34 cellular contexts compared by ENCODE assay signal in the genomic region with DNA sequence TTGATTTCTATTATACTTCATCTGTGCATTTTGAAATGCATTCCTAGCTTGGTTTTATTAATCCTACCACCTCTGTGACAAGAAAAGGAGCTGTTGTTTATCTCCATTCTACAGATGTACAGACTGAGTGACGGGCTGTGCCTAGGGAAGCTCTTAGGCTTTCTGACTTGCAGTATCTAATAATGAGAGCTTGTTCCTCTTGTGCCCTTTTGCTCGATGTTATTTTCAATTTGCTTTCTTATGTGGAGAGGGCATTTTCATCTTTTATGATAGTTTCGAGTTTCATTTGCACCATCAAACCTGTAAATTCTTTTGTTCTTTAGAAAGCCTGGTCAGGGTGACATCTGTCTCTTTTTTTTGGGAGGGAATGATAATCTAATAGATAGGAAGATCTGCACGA.
"Had no signal": no experiment of that assay in that cellular context is flagged by ENCODE, and none has a peak within 500 bp of the region (broad histone marks: within the 10 kb centered on the region; RNA-seq: fewer than 3 reads in every experiment).

No MANE protein-coding gene starts in this region.

- H3K27ac ChIP-seq: adrenal gland, body of pancreas, brain microvascular endothelial cell, breast epithelium, VCaP had no signal

- H3K4me3 ChIP-seq: adrenal gland, body of pancreas, breast epithelium had no signal

- H3K27me3 ChIP-seq: adrenal gland, body of pancreas, brain microvascular endothelial cell, breast epithelium had no signal

- H3K27me3 Mint-ChIP-seq: activated CD4-positive, alpha-beta T cell treated with anti-CD3 and anti-CD28 coated beads, Interleukin-2, amount 10 ng/mL, durations not matched to agents 24 days and 14 days had no signal

- H3K4me1 ChIP-seq: adrenal gland, body of pancreas, breast epithelium had no signal

- H3K36me3 Mint-ChIP-seq: activated CD4-positive, alpha-beta memory T cell treated with anti-CD3 and anti-CD28 coated beads for 36 hours; activated naive CD4-positive, alpha-beta T cell treated with anti-CD3 and anti-CD28 coated beads, Interleukin-2, amount 50 U/mL, for 72 hours; activated naive CD8-positive, alpha-beta T cell treated with anti-CD3 and anti-CD28 coated beads for 36 hours had no signal

- H3K9me3 Mint-ChIP-seq: activated B cell treated with CpG ODN at 0.5 μM for 24 hours; activated CD4-positive, alpha-beta memory T cell treated with anti-CD3 and anti-CD28 coated beads for 36 hours; activated CD4-positive, alpha-beta T cell treated with anti-CD3 and anti-CD28 coated beads, Interleukin-2, amount 10 ng/mL, durations not matched to agents 24 days and 14 days; activated CD8-positive, alpha-beta T cell treated with anti-CD3 and anti-CD28 coated beads for 36 hours; activated naive CD4-positive, alpha-beta T cell treated with anti-CD3 and anti-CD28 coated beads for 36 hours; activated naive CD4-positive, alpha-beta T cell treated with anti-CD3 and anti-CD28 coated beads, Interleukin-2, amount 50 U/mL, for 72 hours; activated naive CD8-positive, alpha-beta T cell treated with anti-CD3 and anti-CD28 coated beads for 36 hours; activated T-cell treated with anti-CD3 and anti-CD28 coated beads, Interleukin-2, amount 50 U/mL, for 4 hours; activated T-cell treated with anti-CD3 and anti-CD28 coated beads, Interleukin-2, amount 50 U/mL, for 72 hours; activated T-helper 1 cell treated with anti-CD3 and anti-CD28 coated beads, Interleukin-12 subunit alpha, Interleukin-12 subunit beta, Interleukin-2, Interleukin-4 antibody, amounts not matched to agents 30 ng/mL and 10 ng/mL and 1 ng/mL, durations not matched to agents 14 hours and 24 hours and 36 hours; activated T-helper 17 cell treated with anti-CD3 and anti-CD28 coated beads, Interleukin-2, amount 50 U/mL, for 72 hours; T-helper 1 cell treated with Interleukin-12 subunit alpha and Interleukin-12 subunit beta and Interleukin-4 antibody, amounts not matched to agents 30 μg/mL and 1 μg/mL, for 36 hours; T-helper 2 cell treated with Interferon-gamma antibody and Interleukin-4, amounts not matched to agents 5 μg/mL and 100 μg/mL, for 36 hours had no signal

- H3K36me3 ChIP-seq: adrenal gland, brain microvascular endothelial cell, breast epithelium had no signal

- H3K4me1 Mint-ChIP-seq: activated B cell treated with CpG ODN at 0.5 μM for 24 hours; activated CD4-positive, alpha-beta T cell treated with anti-CD3 and anti-CD28 coated beads, Interleukin-2, amount 10 ng/mL, durations not matched to agents 24 days and 14 days; activated naive CD8-positive, alpha-beta T cell treated with anti-CD3 and anti-CD28 coated beads for 36 hours; activated T-helper 17 cell treated with anti-CD3 and anti-CD28 coated beads, Interleukin-2, amount 50 U/mL, for 72 hours had no signal

- H3K4me3 Mint-ChIP-seq: activated B cell treated with CpG ODN at 0.5 μM for 24 hours; activated CD4-positive, alpha-beta memory T cell treated with anti-CD3 and anti-CD28 coated beads for 36 hours; activated CD4-positive, alpha-beta T cell treated with anti-CD3 and anti-CD28 coated beads, Interleukin-2, amount 10 ng/mL, durations not matched to agents 24 days and 14 days; activated CD8-positive, alpha-beta T cell treated with anti-CD3 and anti-CD28 coated beads for 36 hours; activated naive CD4-positive, alpha-beta T cell treated with anti-CD3 and anti-CD28 coated beads for 36 hours; activated naive CD8-positive, alpha-beta T cell treated with anti-CD3 and anti-CD28 coated beads for 36 hours; activated T-cell treated with anti-CD3 and anti-CD28 coated beads, Interleukin-2, amount 50 U/mL, for 4 hours; activated T-cell treated with anti-CD3 and anti-CD28 coated beads, Interleukin-2, amount 50 U/mL, for 72 hours; activated T-helper 1 cell treated with anti-CD3 and anti-CD28 coated beads, Interleukin-12 subunit alpha, Interleukin-12 subunit beta, Interleukin-2, Interleukin-4 antibody, amounts not matched to agents 30 ng/mL and 10 ng/mL and 1 ng/mL, durations not matched to agents 14 hours and 24 hours and 36 hours; activated T-helper 17 cell treated with anti-CD3 and anti-CD28 coated beads, Interleukin-2, amount 50 U/mL, for 72 hours; T-helper 1 cell treated with Interleukin-12 subunit alpha and Interleukin-12 subunit beta and Interleukin-4 antibody, amounts not matched to agents 30 μg/mL and 1 μg/mL, for 36 hours; T-helper 2 cell treated with Interferon-gamma antibody and Interleukin-4, amounts not matched to agents 5 μg/mL and 100 μg/mL, for 36 hours had no signal

- H3K27ac Mint-ChIP-seq: activated B cell treated with CpG ODN at 0.5 μM for 24 hours; activated CD4-positive, alpha-beta memory T cell treated with anti-CD3 and anti-CD28 coated beads for 36 hours; activated CD4-positive, alpha-beta T cell treated with anti-CD3 and anti-CD28 coated beads, Interleukin-2, amount 10 ng/mL, durations not matched to agents 24 days and 14 days; activated CD8-positive, alpha-beta T cell treated with anti-CD3 and anti-CD28 coated beads for 36 hours; activated naive CD4-positive, alpha-beta T cell treated with anti-CD3 and anti-CD28 coated beads for 36 hours; activated naive CD4-positive, alpha-beta T cell treated with anti-CD3 and anti-CD28 coated beads, Interleukin-2, amount 50 U/mL, for 72 hours; activated naive CD8-positive, alpha-beta T cell treated with anti-CD3 and anti-CD28 coated beads for 36 hours; activated T-cell treated with anti-CD3 and anti-CD28 coated beads, Interleukin-2, amount 50 U/mL, for 72 hours; activated T-helper 1 cell treated with anti-CD3 and anti-CD28 coated beads, Interleukin-12 subunit alpha, Interleukin-12 subunit beta, Interleukin-2, Interleukin-4 antibody, amounts not matched to agents 30 ng/mL and 10 ng/mL and 1 ng/mL, durations not matched to agents 14 hours and 24 hours and 36 hours; activated T-helper 17 cell treated with anti-CD3 and anti-CD28 coated beads, Interleukin-2, amount 50 U/mL, for 72 hours; T-helper 1 cell treated with Interleukin-12 subunit alpha and Interleukin-12 subunit beta and Interleukin-4 antibody, amounts not matched to agents 30 μg/mL and 1 μg/mL, for 36 hours; T-helper 2 cell treated with Interferon-gamma antibody and Interleukin-4, amounts not matched to agents 5 μg/mL and 100 μg/mL, for 36 hours had no signal

- DNase-seq: activated B cell treated with CpG ODN at 0.5 μM for 24 hours; activated CD4-positive, alpha-beta memory T cell treated with anti-CD3 and anti-CD28 coated beads for 36 hours; activated CD4-positive, alpha-beta T cell treated with anti-CD3 and anti-CD28 coated beads for 4 hours; activated CD4-positive, alpha-beta T cell treated with anti-CD3 and anti-CD28 coated beads, Interleukin-2, amount 10 ng/mL, durations not matched to agents 24 days and 14 days; activated CD4-positive, alpha-beta T cell treated with anti-CD3 and anti-CD28 coated beads, Interleukin-2, amount 50 U/mL, for 1 hour; activated CD4-positive, alpha-beta T cell treated with anti-CD3 and anti-CD28 coated beads, Interleukin-2, amount 50 U/mL, for 4 hours; activated CD4-positive, CD25-positive, alpha-beta regulatory T cell treated with anti-CD3 and anti-CD28 coated beads, Interleukin-2, amount 50 U/mL, for 72 hours; activated CD8-positive, alpha-beta memory T cell treated with anti-CD3 and anti-CD28 coated beads, Interleukin-2, amount 50 U/mL, for 4 hours; activated CD8-positive, alpha-beta T cell treated with anti-CD3 and anti-CD28 coated beads for 36 hours; activated effector memory CD4-positive, alpha-beta T cell treated with anti-CD3 and anti-CD28 coated beads, Interleukin-2, amount 50 U/mL, for 16 hours; activated gamma-delta T cell treated with Interleukin-2 at 50 U/mL for 16 hours; activated naive CD4-positive, alpha-beta T cell; activated naive CD4-positive, alpha-beta T cell treated with anti-CD3 and anti-CD28 coated beads for 36 hours; activated naive CD4-positive, alpha-beta T cell treated with anti-CD3 and anti-CD28 coated beads, Interleukin-2, amount 50 U/mL, for 16 hours; activated naive CD8-positive, alpha-beta T cell treated with anti-CD3 and anti-CD28 coated beads for 36 hours; activated T-cell treated with anti-CD3 and anti-CD28 coated beads for 4 hours; activated T-cell treated with anti-CD3 and anti-CD28 coated beads, Interleukin-2, amount 50 U/mL, for 1 hour; activated T-cell treated with anti-CD3 and anti-CD28 coated beads, Interleukin-2, amount 50 U/mL, for 4 hours; activated T-cell treated with anti-CD3 and anti-CD28 coated beads, Interleukin-2, amount 50 U/mL, for 72 hours; adrenal gland; amniotic stem cell; aorta; body of pancreas; brain microvascular endothelial cell; central memory CD4-positive, alpha-beta T cell; T-helper 2 cell; T-helper 9 cell had no signal
